8 cellular contexts compared by ENCODE assay signal in the genomic region with DNA sequence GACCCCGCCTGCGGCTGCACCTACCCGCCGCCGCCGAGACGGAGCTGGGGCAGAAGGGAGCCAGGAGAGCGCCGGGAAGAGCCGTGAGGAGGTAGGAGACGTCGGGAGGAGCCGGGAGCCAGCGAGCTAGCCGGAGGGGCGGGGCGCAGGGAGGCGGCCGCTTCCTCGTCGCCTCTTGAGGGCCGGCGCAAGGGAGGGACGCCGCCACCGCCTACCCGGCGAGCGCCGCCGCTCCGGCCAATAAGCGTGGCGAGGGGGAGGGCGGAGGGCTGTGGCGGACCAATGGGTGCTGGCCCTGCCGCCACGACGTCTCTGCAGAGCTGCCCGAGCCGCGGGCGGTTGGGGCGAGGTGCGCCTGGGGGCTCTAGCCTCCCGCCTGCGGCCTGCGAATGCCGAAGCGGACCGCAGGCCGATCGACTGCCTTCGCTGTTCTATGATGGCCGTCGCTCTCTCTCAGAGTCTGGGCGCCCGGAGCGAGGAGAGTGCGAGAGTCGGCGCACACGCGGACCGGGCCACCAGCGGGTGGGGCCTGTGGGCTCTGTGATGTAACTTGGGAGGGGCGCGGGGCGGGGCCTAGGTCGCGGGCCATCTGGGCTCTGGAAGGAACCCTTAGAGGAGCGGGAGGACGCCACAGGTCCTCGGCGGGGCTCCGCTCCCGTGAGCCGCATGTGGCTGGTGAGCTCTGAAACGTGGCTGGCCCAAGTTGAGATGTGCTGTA.
DNase-seq lines count a peak whose midpoint lies in the region; ATAC-seq and TF ChIP-seq lines count a peak whose summit lies in the region.

No MANE protein-coding gene starts in this region.

- TF ChIP-seq EP300 in transverse colon (IDR thresholded peaks at IDR 0.05; ENCODE audit: low read depth), result no peak

- TF ChIP-seq POLR2A in transverse colon (IDR thresholded peaks at IDR 0.05), result peak; percentile 92

- H3K9me3 ChIP-seq in SU-DHL-6 (ENCODE audit: insufficient read depth, low read length) (no peaks in the 10 kb centered on the region), adipocyte (ENCODE audit: control insufficient read depth, low read length) (no peaks in the 10 kb centered on the region), trophoblast cell (ENCODE audit: insufficient read depth, low read depth, low read length) (no peaks in the 10 kb centered on the region), transverse colon (no peaks in the 10 kb centered on the region)

- TF ChIP-seq CTCF in GM12865 (IDR thresholded peaks at IDR 0.05; ENCODE audit: insufficient read depth, low read depth, low read length, missing control alignments) (no peak), SU-DHL-6 (IDR thresholded peaks at IDR 0.05; ENCODE audit: insufficient read depth, low read length, poor library complexity, severe bottlenecking) (no peak), transverse colon (IDR thresholded peaks at IDR 0.05) (peak in 2 of 5 experiments; percentile 0 to 37)

- H3F3A ChIP-seq in SU-DHL-6 (ENCODE audit: insufficient read depth), result peaks cover 8% of the 10 kb centered on the region; the same call in 1 of the 2 replicates

- H3K27ac ChIP-seq in SU-DHL-6 (ENCODE audit: low read depth, low read length), result peak overlapping the region; percentile 89
- peak overlapping the region; percentile 96 for H3K27ac ChIP-seq in trophoblast cell (ENCODE audit: low read depth, low read length)
- peak overlapping the region; percentile 94 to 98 (median 97) for H3K27ac ChIP-seq in transverse colon

- H2BK120ac ChIP-seq in trophoblast cell (ENCODE audit: insufficient read depth, low read length, poor library complexity), result peak overlapping the region; percentile 92

- peak overlapping the region; percentile 90 for H4K8ac ChIP-seq in trophoblast cell (ENCODE audit: low read depth, low read length)

- H2BK12ac ChIP-seq in trophoblast cell (ENCODE audit: low read length), result peak overlapping the region; percentile 88

- intact Hi-C loops in cardiac septum (cut with DNase I), result loop anchor here (1.0 to 5.0 kb wide), 4 partner anchors 43 to 73 kb away; a partner anchor contains a TSS
- intact Hi-C loops in transverse colon (cut with DNase I; ENCODE audit: low total_unique reads), result loop anchor here (5.0 kb wide), 1 partner anchor 77 kb away; no protein-coding TSS in a partner anchor

- peak; percentile 95 for ATAC-seq in HG02759 (IDR thresholded peaks at IDR 0.05; ENCODE audit: unreplicated experiment)

- H3K18ac ChIP-seq in trophoblast cell (ENCODE audit: low read length), result peak overlapping the region; percentile 97

- peak overlapping the region; percentile 97 for H2BK5ac ChIP-seq in trophoblast cell (ENCODE audit: low read depth, low read length, poor library complexity)

- DNase-seq in GM12865 (ENCODE audit: low read depth), result peak; percentile 98
- DNase-seq in NCI-H1417 (lab: John Stamatoyannopoulos, UW), result peak; percentile 90 to 98 (median 95)
- peak; percentile 98 for DNase-seq in adipocyte (ENCODE audit: low read depth)
- DNase-seq in cardiac septum (ENCODE audit: low spot score), result peak; percentile 98
- DNase-seq in trophoblast cell, result peak; percentile 97 to 99
- DNase-seq in transverse colon, result peak; percentile 98

- no peaks in the 10 kb centered on the region for H4K20me1 ChIP-seq in SU-DHL-6 (ENCODE audit: low read depth, low read length)

- no peaks in the 10 kb centered on the region for H3K36me3 ChIP-seq in SU-DHL-6 (ENCODE audit: low read length)
- H3K36me3 ChIP-seq in adipocyte (ENCODE audit: control insufficient read depth, insufficient read depth, low read length, severe bottlenecking), result no peaks in the 10 kb centered on the region
- H3K36me3 ChIP-seq in trophoblast cell (ENCODE audit: control insufficient read depth in 1 of 2, insufficient read depth in 2 of 2, low read length in 2 of 2), result peaks cover 2 to 3% of the 10 kb centered on the region in 2 experiments
- H3K36me3 ChIP-seq in transverse colon, result no peaks in the 10 kb centered on the region

- H3K79me2 ChIP-seq in SU-DHL-6 (ENCODE audit: insufficient read depth, low read length) (peaks cover 41% of the 10 kb centered on the region), trophoblast cell (ENCODE audit: control insufficient read depth, insufficient read depth, low read length, poor library complexity) (peaks cover 16% of the 10 kb centered on the region)

- H3K27me3 ChIP-seq in SU-DHL-6 (ENCODE audit: low read length) (no peaks in the 10 kb centered on the region), adipocyte (replicated peaks; ENCODE audit: control insufficient read depth, insufficient read depth, low read length) (no peaks in the 10 kb centered on the region), trophoblast cell (ENCODE audit: insufficient read depth, low read length) (no peaks in the 10 kb centered on the region), transverse colon (no peaks in the 10 kb centered on the region)

- H3K9ac ChIP-seq in SU-DHL-6 (ENCODE audit: low read length) (peak overlapping the region; percentile 87), adipocyte (ENCODE audit: low read length) (peak overlapping the region; percentile 98), trophoblast cell (ENCODE audit: low read length) (peak overlapping the region; percentile 97)

- in situ Hi-C loops in transverse colon (cut with MboI; ENCODE audit: low pct_ligation_motif_present in 1 of 4, low pct_unique_long_range_greater_than_20kb in 1 of 4, low sequenced_read_pairs in 3 of 4), result no loop called here

- no peak overlapping the region for H3K23ac ChIP-seq in trophoblast cell (ENCODE audit: low read length)

- no peaks in the 10 kb centered on the region for H3K9me2 ChIP-seq in SU-DHL-6 (replicated peaks; ENCODE audit: insufficient read depth, low read length)

- peak overlapping the region; percentile 92 for H2AFZ ChIP-seq in SU-DHL-6 (ENCODE audit: low read depth, low read length, severe bottlenecking)
- peak overlapping the region; percentile 75 for H2AFZ ChIP-seq in trophoblast cell (ENCODE audit: insufficient read depth, low read length, poor library complexity)

- peak overlapping the region; percentile 94 for H4K91ac ChIP-seq in trophoblast cell (ENCODE audit: low read depth, low read length)

- peak overlapping the region; percentile 91 for H3K4me2 ChIP-seq in SU-DHL-6 (ENCODE audit: low read depth, low read length, poor library complexity, severe bottlenecking)
- H3K4me2 ChIP-seq in trophoblast cell (ENCODE audit: low read length), result peak overlapping the region; percentile 94

- H3K14ac ChIP-seq in trophoblast cell (ENCODE audit: low read length), result peak overlapping the region; percentile 95

- no CpG with 5 or more reads among the region's 79 CpGs for WGBS in trophoblast cell (ENCODE audit: extremely low coverage, insufficient coverage, insufficient read length)
- WGBS in transverse colon (ENCODE audit: low coverage in 1 of 2), 2 donors, result 1% methylated on average over 47 of the region's 79 CpGs; no CpG with 5 or more reads in 1 of the 2 donors

- H3K79me1 ChIP-seq in trophoblast cell (ENCODE audit: low read length), result peaks cover 16% of the 10 kb centered on the region

- peak overlapping the region; percentile 87 for H3K4me3 ChIP-seq in GM12865 (ENCODE audit: low read depth, low read length)
- H3K4me3 ChIP-seq in SU-DHL-6 (ENCODE audit: insufficient read depth, low read length, poor library complexity, severe bottlenecking), result peak overlapping the region; percentile 86
- H3K4me3 ChIP-seq in adipocyte (ENCODE audit: low read length), result peak overlapping the region; percentile 87
- H3K4me3 ChIP-seq in trophoblast cell (ENCODE audit: low read depth, low read length), result peak overlapping the region; percentile 90
- peak overlapping the region; percentile 75 to 96 (median 83) for H3K4me3 ChIP-seq in transverse colon

- H3K4ac ChIP-seq in trophoblast cell (ENCODE audit: low read depth, low read length), result peak overlapping the region; percentile 90

- H3K4me1 ChIP-seq in adipocyte (ENCODE audit: control insufficient read depth, insufficient read depth, low read length) (peaks cover 35% of the 10 kb centered on the region), trophoblast cell (ENCODE audit: control insufficient read depth in 1 of 2, insufficient read depth in 2 of 2, low read length in 2 of 2) (peaks cover 2 to 6% of the 10 kb centered on the region in 2 experiments), transverse colon (peaks cover 10 to 35% (median 18%) of the 10 kb centered on the region in 4 donors)

- peak overlapping the region; percentile 68 for H4K12ac ChIP-seq in trophoblast cell (ENCODE audit: low read depth, low read length)

- H2AK5ac ChIP-seq in trophoblast cell (ENCODE audit: low read length), result peak overlapping the region; percentile 50

Comparison
In these comparisons a context has a peak if more than half of its experiments do, and no peak if none do; other contexts are left out.
1. Peak in every context shown above with its lines: DNase-seq, ATAC-seq, H3K4me3 ChIP-seq and H3K27ac ChIP-seq.